Comparison of ENCODE assay signal across 17 cellular contexts in the genomic region with DNA sequence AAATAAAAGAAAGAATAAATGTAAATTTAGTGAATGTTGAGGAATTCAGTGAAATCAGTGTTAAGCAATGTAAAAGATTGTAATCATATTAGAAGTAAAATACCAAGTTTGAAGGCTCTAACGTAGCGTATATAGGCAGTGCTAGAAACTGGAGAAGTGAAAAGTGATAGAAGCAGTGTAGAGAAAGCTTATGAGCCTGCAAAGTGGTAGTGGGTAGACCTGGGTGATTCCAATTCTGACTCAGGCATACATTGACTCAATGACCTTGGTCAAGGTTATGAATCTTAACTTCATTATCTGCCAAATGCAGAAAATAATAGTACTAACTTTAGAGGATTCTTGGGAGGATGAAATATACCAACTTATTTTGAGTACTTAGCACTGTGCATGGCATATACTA. TPM values are rescaled to one million over a fixed set of nuclear protein-coding genes. Genes with fewer than 3 reads are reported as not detected.
A peak's percentile ranks its signal among the peaks of the same experiment; 100 is the strongest.
DNase-seq lines count a peak whose midpoint lies in the region; ATAC-seq and TF ChIP-seq lines count a peak whose summit lies in the region.
"Had no signal": no experiment of that assay in that cellular context is flagged by ENCODE, and none has a peak within 500 bp of the region (broad histone marks: within the 10 kb centered on the region; RNA-seq: fewer than 3 reads in every experiment).

No MANE protein-coding gene starts in this region.

- WGBS in upper lobe of left lung, 2 donors, result 85 to 87% methylated on average over 2 of the region's 2 CpGs

- peak; percentile 61 for ATAC-seq in GM18861 (IDR thresholded peaks at IDR 0.05; ENCODE audit: unreplicated experiment)
- peak; percentile 32 for ATAC-seq in GM19468 (IDR thresholded peaks at IDR 0.05; ENCODE audit: extremely low read depth, unreplicated experiment)
- ATAC-seq in HG03039 (IDR thresholded peaks at IDR 0.05; ENCODE audit: unreplicated experiment), result peak; percentile 61
- ATAC-seq in HG03280 (IDR thresholded peaks at IDR 0.05; ENCODE audit: unreplicated experiment), result no peak
- no peak for ATAC-seq in upper lobe of left lung (ENCODE audit: low FRiP score in 2 of 2)

- peaks cover 0 to 4% (median 2%) of the 10 kb centered on the region in 4 donors for H3K9me3 ChIP-seq in upper lobe of left lung
- H3K9me3 ChIP-seq: HAP-1 had no signal

- no peak overlapping the region for H3K4me3 ChIP-seq in upper lobe of left lung
- H3K4me3 ChIP-seq: HAP-1 had no signal

- no peak overlapping the region for H3K27ac ChIP-seq in upper lobe of left lung
- H3K27ac ChIP-seq: HL-60 had no signal

- TF ChIP-seq CTCF in upper lobe of left lung (IDR thresholded peaks at IDR 0.05), result no peak

- no peak for TF ChIP-seq POLR2A in upper lobe of left lung (IDR thresholded peaks at IDR 0.05)

- no peak for TF ChIP-seq EP300 in upper lobe of left lung (IDR thresholded peaks at IDR 0.05)

- no peaks in the 10 kb centered on the region for H3K27me3 ChIP-seq in upper lobe of left lung

- no peak for DNase-seq in activated effector memory CD4-positive, alpha-beta T cell treated with Interleukin-2 at 50 U/mL for 16 hours
- DNase-seq in NCI-H2081 treated with DMSO at 0.1 percent for 48 hours (lab: John Stamatoyannopoulos, UW), result no peak
- no peak for DNase-seq in upper lobe of left lung
- DNase-seq: C1 segment of cervical spinal cord; Calu3; CD4-positive, alpha-beta T cell; DMS 273 treated with DMSO at 0.1 percent for 48 hours; Karpas-422 had no signal

- no peaks in the 10 kb centered on the region for H3K4me1 ChIP-seq in upper lobe of left lung

- no peaks in the 10 kb centered on the region for H3K36me3 ChIP-seq in upper lobe of left lung
- H3K36me3 ChIP-seq: HAP-1 had no signal

RNA-seq across cellular contexts. Expression of a gene that starts 4.1 kb away (rescaled TPM):
- not detected for total RNA-seq in upper lobe of left lung
- total RNA-seq: B cell; Calu3; CD4-positive, alpha-beta T cell; Daoy; H1 had no signal

Comparison
In these comparisons a context has a peak if more than half of its experiments do, and no peak if none do; other contexts are left out.
1. ATAC-seq: peak in GM18861 (single experiment), GM19468 (single experiment) and HG03039 (single experiment); none in HG03280 (single experiment) and upper lobe of left lung (0 of 2).